Comparison of ENCODE assay signal across 29 cellular contexts in genomic region chr12:131855521-131856142, GRCh38. TPM values are rescaled to one million over a fixed set of nuclear protein-coding genes. Genes with fewer than 3 reads are reported as not detected.
A peak's percentile ranks its signal among the peaks of the same experiment; 100 is the strongest.
DNase-seq lines count a peak whose midpoint lies in the region; ATAC-seq, FAIRE-seq and TF ChIP-seq lines count a peak whose summit lies in the region.
"Had no signal": no experiment of that assay in that cellular context is flagged by ENCODE, and none has a peak within 500 bp of the region (broad histone marks: within the 10 kb centered on the region; RNA-seq: fewer than 3 reads in every experiment).

No MANE protein-coding gene starts in this region.

- H3K27ac ChIP-seq in H9 (ENCODE audit: insufficient read length, low read depth, low read length) (no peak overlapping the region), H1 (ENCODE audit: low read depth, low read length) (no peak overlapping the region), trophoblast cell (ENCODE audit: low read depth, low read length) (no peak overlapping the region), tibial nerve (no peak overlapping the region)
- H3K27ac ChIP-seq: esophagus squamous epithelium, KMS-11, SK-N-MC, thoracic aorta had no signal

- H2BK12ac ChIP-seq in H9 (ENCODE audit: insufficient read length, low read depth, low read length) = no peak overlapping the region
- peak overlapping the region; percentile 14; the same call in 1 of the 2 replicates for H2BK12ac ChIP-seq in H1 (ENCODE audit: low read depth, low read length)
- peak overlapping the region; percentile 46 for H2BK12ac ChIP-seq in trophoblast cell (ENCODE audit: low read length)

- CTCF ChIA-PET in H1 (lab: Charles Lee; ENCODE audit: partially characterized antibody) = interaction anchor here (0.9 kb wide), 1 partner anchor 28 kb away, joined by 4 read pairs; no protein-coding TSS in a partner anchor

- H3K9me3 Mint-ChIP-seq in H9 = peaks cover 0 to 4% of the 10 kb centered on the region in 2 experiments; a peak in 1 of 5 replicates
- H3K9me3 Mint-ChIP-seq: activated T-helper 2 cell treated with anti-CD3 and anti-CD28 coated beads, Interferon-gamma antibody, Interleukin-2, Interleukin-4, amounts not matched to agents 10 μg/mL and 5 μg/mL and 100 μg/mL, durations not matched to agents 14 hours and 24 hours and 36 hours; effector memory CD8-positive, alpha-beta T cell; memory B cell had no signal

- H3K4me1 Mint-ChIP-seq in H9 = peaks cover 18 to 24% of the 10 kb centered on the region in 2 experiments

- no peak overlapping the region for H2AFZ ChIP-seq in H9 (ENCODE audit: low read length)
- no peak overlapping the region for H2AFZ ChIP-seq in H1 (ENCODE audit: low read length)
- no peak overlapping the region for H2AFZ ChIP-seq in trophoblast cell (ENCODE audit: insufficient read depth, low read length, poor library complexity)

- no peak overlapping the region for H3K56ac ChIP-seq in H9 (ENCODE audit: insufficient read length, low read depth, low read length)
- no peak overlapping the region for H3K56ac ChIP-seq in H1 (replicated peaks; ENCODE audit: insufficient read length, low read depth, low read length)

- FAIRE-seq in H1 (lab: Jason Lieb, UNC) = no peak
- FAIRE-seq: A204.1 had no signal

- H3K4me3 ChIP-seq in H1 (ENCODE audit: extremely low read depth in 1 of 4, insufficient read depth in 2 of 4, low read depth in 3 of 4, low read length in 4 of 4) = no peak overlapping the region
- no peak overlapping the region for H3K4me3 ChIP-seq in trophoblast cell (ENCODE audit: low read depth, low read length)
- H3K4me3 ChIP-seq in tibial nerve = no peak overlapping the region
- H3K4me3 ChIP-seq: esophagus squamous epithelium, SK-N-MC, thoracic aorta had no signal

- H3K9me3 ChIP-seq in H9 (ENCODE audit: control insufficient read depth, low read depth, low read length) (no peaks in the 10 kb centered on the region), H1 (ENCODE audit: insufficient read depth in 2 of 2, low read depth in 1 of 2, low read length in 1 of 2) (no peaks in the 10 kb centered on the region), trophoblast cell (ENCODE audit: insufficient read depth, low read depth, low read length) (no peaks in the 10 kb centered on the region), tibial nerve (no peaks in the 10 kb centered on the region)
- H3K9me3 ChIP-seq: esophagus squamous epithelium, thoracic aorta had no signal

- no peaks in the 10 kb centered on the region for H3K27me3 ChIP-seq in H9 (ENCODE audit: insufficient read depth, low read length)
- no peaks in the 10 kb centered on the region; a peak in 1 of 7 replicates for H3K27me3 ChIP-seq in H1 (replicated peaks in 1 of 4; ENCODE audit: control insufficient read depth in 3 of 4, extremely low read depth in 1 of 4, insufficient read depth in 3 of 4, low read length in 3 of 4)
- no peaks in the 10 kb centered on the region for H3K27me3 ChIP-seq in trophoblast cell (ENCODE audit: insufficient read depth, low read length)
- peaks cover 0 to 17% of the 10 kb centered on the region in 2 donors for H3K27me3 ChIP-seq in tibial nerve

- H3K79me1 ChIP-seq in H9 (ENCODE audit: insufficient read depth, low read depth, low read length, poor library complexity, severe bottlenecking) (no peaks in the 10 kb centered on the region), H1 (ENCODE audit: low read depth, low read length) (no peaks in the 10 kb centered on the region), trophoblast cell (ENCODE audit: low read length) (peaks cover 3% of the 10 kb centered on the region)

- peaks cover 0 to 11% (median 0%) of the 10 kb centered on the region in 4 experiments; a peak in 1 of 8 replicates for H3K36me3 ChIP-seq in H1 (ENCODE audit: control insufficient read depth in 2 of 4, insufficient read depth in 4 of 4, low read length in 3 of 4)
- no peaks in the 10 kb centered on the region for H3K36me3 ChIP-seq in trophoblast cell (ENCODE audit: control insufficient read depth in 1 of 2, insufficient read depth in 2 of 2, low read length in 2 of 2)
- peaks cover 0 to 15% (median 0%) of the 10 kb centered on the region in 3 donors for H3K36me3 ChIP-seq in tibial nerve
- H3K36me3 ChIP-seq: esophagus squamous epithelium, thoracic aorta had no signal

- H3K79me2 ChIP-seq in H9 (ENCODE audit: insufficient read depth, low read length) (no peaks in the 10 kb centered on the region), H1 (ENCODE audit: control insufficient read depth in 1 of 2, insufficient read depth in 2 of 2, low read length in 2 of 2) (no peaks in the 10 kb centered on the region), trophoblast cell (ENCODE audit: control insufficient read depth, insufficient read depth, low read length, poor library complexity) (no peaks in the 10 kb centered on the region)

- H3K23ac ChIP-seq in H9 (ENCODE audit: insufficient read length, low read depth, low read length) = no peak overlapping the region
- H3K23ac ChIP-seq in H1 (ENCODE audit: insufficient read length) = no peak overlapping the region
- H3K23ac ChIP-seq in trophoblast cell (ENCODE audit: low read length) = no peak overlapping the region

- TF ChIP-seq POLR2A in H1 (IDR thresholded peaks at IDR 0.05; ENCODE audit: control extremely low read depth in 1 of 2, low read depth in 2 of 2, low read length in 2 of 2) = no peak; a peak in 1 of 3 replicates
- TF ChIP-seq POLR2A in tibial nerve (IDR thresholded peaks at IDR 0.05) = no peak

- H3K14ac ChIP-seq in H9 (ENCODE audit: insufficient read depth, low read length) (no peak overlapping the region), H1 (ENCODE audit: insufficient read length) (no peak overlapping the region), trophoblast cell (ENCODE audit: low read length) (no peak overlapping the region)

- H3K4me2 ChIP-seq in H9 (ENCODE audit: insufficient read depth, insufficient read length, low read length) (peak overlapping the region; percentile 20), H1 (ENCODE audit: insufficient read depth in 1 of 2, low read depth in 2 of 2, low read length in 2 of 2) (peak overlapping the region in 1 of 2 experiments; percentile 26; a peak in 1 of 4 replicates), trophoblast cell (ENCODE audit: low read length) (no peak overlapping the region)
- H3K4me2 ChIP-seq: KMS-11 had no signal

- peaks cover 11% of the 10 kb centered on the region for H3K27me3 Mint-ChIP-seq in H9 (ENCODE audit: low read depth)
- H3K27me3 Mint-ChIP-seq: activated naive CD8-positive, alpha-beta T cell had no signal

- H4K5ac ChIP-seq in H9 (ENCODE audit: insufficient read length, low read depth, low read length) (no peak overlapping the region), H1 (ENCODE audit: insufficient read length, low read depth, low read length) (no peak overlapping the region)

- POLR2A ChIA-PET in H1 (lab: Charles Lee; ENCODE audit: partially characterized antibody) = interaction anchor here (0.9 to 3.1 kb wide), 4 partner anchors 8 to 53 kb away, joined by 3 to 22 read pairs (median 3); no protein-coding TSS in a partner anchor

- no CpG with 5 or more reads among the region's 30 CpGs for WGBS in H9 (ENCODE audit: extremely low coverage, insufficient read length, low lambda C conversion rate)
- WGBS in H1 (ENCODE audit: extremely low coverage in 1 of 2, insufficient coverage in 1 of 2, insufficient read length in 1 of 2, insufficient replicate concordance in 2 of 2, low coverage in 1 of 2, low lambda C conversion rate in 2 of 2, missing lambda C conversion rate in 1 of 2), 2 experiments = 65% methylated on average over 29 of the region's 30 CpGs; no CpG with 5 or more reads in 1 of the 2 experiments
- WGBS in trophoblast cell (ENCODE audit: extremely low coverage, insufficient coverage, insufficient read length) = no CpG with 5 or more reads among the region's 30 CpGs
- WGBS in tibial nerve, 2 donors = 40 to 60% methylated on average over 8 to 21 of the region's 30 CpGs

- no peak for TF ChIP-seq RAD21 in H1 (IDR thresholded peaks at IDR 0.05 in 1 of 2, conservative IDR thresholded peaks at IDR 0.05 in 1 of 2; ENCODE audit: low read depth in 2 of 2, low read length in 2 of 2)

- ATAC-seq in HG02938 (IDR thresholded peaks at IDR 0.05; ENCODE audit: unreplicated experiment) = no peak
- ATAC-seq: effector memory CD8-positive, alpha-beta T cell; HCT116 had no signal

- H3K9ac ChIP-seq in H9 (ENCODE audit: extremely low read depth, insufficient read length, low read length) (no peak overlapping the region), H1 (replicated peaks in 1 of 4; ENCODE audit: extremely low read depth in 1 of 4, low read depth in 3 of 4, low read length in 3 of 4) (no peak overlapping the region), trophoblast cell (ENCODE audit: low read length) (no peak overlapping the region)
- H3K9ac ChIP-seq: KMS-11 had no signal

- no peak overlapping the region for H4K91ac ChIP-seq in H9 (ENCODE audit: insufficient read length, low read depth, low read length)
- no peak overlapping the region for H4K91ac ChIP-seq in H1 (replicated peaks; ENCODE audit: insufficient read length, low read length)
- H4K91ac ChIP-seq in trophoblast cell (ENCODE audit: low read depth, low read length) = peak overlapping the region; percentile 42

- no peaks in the 10 kb centered on the region for H3K23me2 ChIP-seq in H9 (ENCODE audit: insufficient read length, low read depth, low read length, poor library complexity, severe bottlenecking)
- no peaks in the 10 kb centered on the region; the same call in 1 of the 2 replicates for H3K23me2 ChIP-seq in H1 (ENCODE audit: low read depth, low read length)

- no peak overlapping the region for H2BK20ac ChIP-seq in H9 (ENCODE audit: low read depth, low read length, poor library complexity, severe bottlenecking)
- no peak overlapping the region for H2BK20ac ChIP-seq in H1 (ENCODE audit: low read length)

- H4K8ac ChIP-seq in H9 (replicated peaks; ENCODE audit: insufficient read length, low read depth, low read length) (no peak overlapping the region), H1 (ENCODE audit: extremely low read depth, insufficient read depth, low read length) (no peak overlapping the region), trophoblast cell (ENCODE audit: low read depth, low read length) (no peak overlapping the region)

- no peak for TF ChIP-seq EP300 in H1 (IDR thresholded peaks at IDR 0.05; ENCODE audit: borderline replicate concordance in 1 of 2, low read depth in 2 of 2, low read length in 2 of 2)
- no peak for TF ChIP-seq EP300 in tibial nerve (IDR thresholded peaks at IDR 0.05)

- H2BK120ac ChIP-seq in H9 (ENCODE audit: low read depth, low read length, poor library complexity, severe bottlenecking) (no peak overlapping the region), H1 (replicated peaks; ENCODE audit: low read depth, low read length) (no peak overlapping the region), trophoblast cell (ENCODE audit: insufficient read depth, low read length, poor library complexity) (no peak overlapping the region)

- H3K4me1 ChIP-seq in H9 (ENCODE audit: insufficient read depth, low read length) = no peaks in the 10 kb centered on the region
- peaks cover 0 to 11% (median 4%) of the 10 kb centered on the region in 4 experiments; a peak in 5 of 7 replicates for H3K4me1 ChIP-seq in H1 (replicated peaks in 1 of 4; ENCODE audit: control insufficient read depth in 3 of 4, insufficient read depth in 4 of 4, low read length in 3 of 4)
- peaks cover 1 to 2% of the 10 kb centered on the region in 2 experiments for H3K4me1 ChIP-seq in trophoblast cell (ENCODE audit: control insufficient read depth in 1 of 2, insufficient read depth in 2 of 2, low read length in 2 of 2)
- H3K4me1 ChIP-seq in tibial nerve = peaks cover 0 to 10% (median 0%) of the 10 kb centered on the region in 4 donors

- TF ChIP-seq CTCF in H9 (conservative IDR thresholded peaks at IDR 0.05) (no peak), H1 (IDR thresholded peaks at IDR 0.05; ENCODE audit: control extremely low read depth in 1 of 3, insufficient read depth in 1 of 3, low read depth in 1 of 3, low read length in 3 of 3) (no peak), tibial nerve (IDR thresholded peaks at IDR 0.05) (no peak)

- peak in 2 of 3 experiments; percentile 22 to 49 for DNase-seq in NCI-H1417 (lab: John Stamatoyannopoulos, UW)
- DNase-seq in NCI-H1417 treated with DMSO at 0.1 percent for 48 hours (lab: John Stamatoyannopoulos, UW) = no peak
- DNase-seq in H9 = peak; percentile 59
- no peak for DNase-seq in H1 (ENCODE audit: low read depth in 1 of 2, low spot score in 2 of 2)
- DNase-seq in trophoblast cell = no peak
- DNase-seq in tibial nerve (ENCODE audit: low spot score in 2 of 2) = no peak
- DNase-seq in cortex of kidney (lab: John Stamatoyannopoulos, UW) = no peak
- DNase-seq: activated CD4-positive, alpha-beta T cell treated with anti-CD3 and anti-CD28 coated beads, Interleukin-2, amount 50 U/mL, for 4 hours; activated CD8-positive, alpha-beta memory T cell treated with anti-CD3 and anti-CD28 coated beads, Interleukin-2, amount 50 U/mL, for 4 hours; cerebellar nuclear complex; COR-L47; effector memory CD8-positive, alpha-beta T cell; esophagus squamous epithelium; NCI-H2029 treated with DMSO at 0.1 percent for 48 hours; NCI-H510A; retina; stimulated activated CD4-positive, alpha-beta T cell treated with anti-CD3 and anti-CD28 coated beads, Interleukin-4, amount 100 ng/mL, for 1 hour; stimulated activated naive CD4-positive, alpha-beta T cell treated with Interleukin-2 at 50 U/mL for 16 hours had no signal

- H3K36me3 Mint-ChIP-seq in H9 (ENCODE audit: insufficient read depth in 1 of 3, low read depth in 3 of 3) = peaks cover 0 to 7% (median 0%) of the 10 kb centered on the region in 3 experiments; a peak in 2 of 7 replicates
- H3K36me3 Mint-ChIP-seq: activated naive CD8-positive, alpha-beta T cell; memory B cell had no signal

- H4K20me1 ChIP-seq in H9 (ENCODE audit: control insufficient read depth, insufficient read depth, insufficient read length) = no peaks in the 10 kb centered on the region
- peaks cover 0 to 1% of the 10 kb centered on the region in 2 experiments for H4K20me1 ChIP-seq in H1 (replicated peaks in 1 of 2; ENCODE audit: control insufficient read depth in 1 of 2, insufficient read depth in 2 of 2, low read length in 2 of 2)

- no peak overlapping the region for H2BK5ac ChIP-seq in H9 (ENCODE audit: insufficient read length, low read length)
- H2BK5ac ChIP-seq in H1 (ENCODE audit: low read depth, low read length) = 0 out of 2 replicates have a peak overlapping the region, but pooled peaks have one; percentile 21
- no peak overlapping the region for H2BK5ac ChIP-seq in trophoblast cell (ENCODE audit: low read depth, low read length, poor library complexity)

- H4K12ac ChIP-seq in trophoblast cell (ENCODE audit: low read depth, low read length) = no peak overlapping the region

- H3K4ac ChIP-seq in H9 (ENCODE audit: low read depth, low read length) (no peak overlapping the region), H1 (replicated peaks; ENCODE audit: insufficient read length, low read depth, low read length) (no peak overlapping the region), trophoblast cell (ENCODE audit: low read depth, low read length) (no peak overlapping the region)

- no peak overlapping the region for H2BK15ac ChIP-seq in H9 (ENCODE audit: low read depth, low read length)
- H2BK15ac ChIP-seq in H1 (ENCODE audit: low read length) = no peak overlapping the region; the same call in 1 of the 2 replicates

- H3T11ph ChIP-seq in H9 (ENCODE audit: low read length) = no peak overlapping the region

- H3K18ac ChIP-seq in H9 (ENCODE audit: insufficient read length, low read depth, low read length) = no peak overlapping the region
- no peak overlapping the region; the same call in 1 of the 2 replicates for H3K18ac ChIP-seq in H1 (ENCODE audit: extremely low read depth, low read length)
- no peak overlapping the region for H3K18ac ChIP-seq in trophoblast cell (ENCODE audit: low read length)

- H3K4me3 Mint-ChIP-seq in H9 = 0 out of 5 replicates have a peak overlapping the region, but pooled peaks of 1 of the 2 experiments have one; percentile 4
- H3K4me3 Mint-ChIP-seq: activated naive CD8-positive, alpha-beta T cell; B cell; effector memory CD8-positive, alpha-beta T cell; memory B cell had no signal

- no peak overlapping the region for H2AK5ac ChIP-seq in H9 (ENCODE audit: insufficient read length, low read length)
- H2AK5ac ChIP-seq in H1 (ENCODE audit: low read depth, low read length) = peak overlapping the region; percentile 3; the same call in 1 of the 2 replicates
- H2AK5ac ChIP-seq in trophoblast cell (ENCODE audit: low read length) = peak overlapping the region; percentile 35

- no peak overlapping the region for H3K27ac Mint-ChIP-seq in H9
- H3K27ac Mint-ChIP-seq: activated naive CD8-positive, alpha-beta T cell; activated T-helper 2 cell treated with anti-CD3 and anti-CD28 coated beads, Interferon-gamma antibody, Interleukin-2, Interleukin-4, amounts not matched to agents 10 μg/mL and 5 μg/mL and 100 μg/mL, durations not matched to agents 14 hours and 24 hours and 36 hours; B cell; effector memory CD8-positive, alpha-beta T cell; memory B cell had no signal

RNA-seq across cellular contexts. Expression of gene MMP17, which starts 27.4 kb away (rescaled TPM):
- 14.8 and 16.0 TPM in 2 replicates for total RNA-seq in H9 (2021)
- 34.4 and 41.3 TPM in 2 replicates for total RNA-seq in H1 (2021; fragmentation: NEBNext Ultra II Directional; extraction: Animal tissue kit (Norgen Biotek cat#: 25700))
- polyA plus RNA-seq in H1 (2011; rRNA removed) = 53.8 and 55.7 TPM in 2 replicates
- 44.7 TPM for polyA plus RNA-seq in H1 (2011; cell fraction: cytosol; rRNA removed)
- 141 TPM for polyA plus RNA-seq in H1 (2011; cell fraction: nucleus; rRNA removed)
- polyA plus RNA-seq in H1 (2012, experiment 1 of 2) = 22.5 to 51.9 TPM (median 46.7 TPM) in 4 replicates
- 23.0 TPM for polyA plus RNA-seq in H1 (2012, experiment 2 of 2)
- polyA plus RNA-seq in H1 (2013, experiment 1 of 2) = 35.2 TPM
- 33.5 TPM for polyA plus RNA-seq in H1 (2013, experiment 2 of 2)
- 17.4 and 19.1 TPM in 2 replicates for polyA minus RNA-seq in H1 (2011; rRNA and poly(A)+ RNA removed)
- 24.2 TPM for polyA minus RNA-seq in H1 (2011; cell fraction: cytosol; rRNA and poly(A)+ RNA removed)
- 47.2 TPM for polyA minus RNA-seq in H1 (2011; cell fraction: nucleus; rRNA and poly(A)+ RNA removed)
- polyA plus RNA-seq in trophoblast cell (2013) = 12.7 and 12.8 TPM in 2 replicates
- total RNA-seq in tibial nerve = 10 to 100 TPM; 10.9 to 65.3 (median 32.6) TPM
- total RNA-seq: T-helper 2 cell treated with Interferon-gamma antibody and Interleukin-4, amounts not matched to agents 100 ng/mL and 5 ng/mL, for 36 hours had no signal

RNA-seq across cellular contexts. Expression of gene ULK1, which starts 38.8 kb away (rescaled TPM):
- total RNA-seq in H9 (2021) = 52.7 and 57.2 TPM in 2 replicates
- total RNA-seq in H1 (2021; fragmentation: NEBNext Ultra II Directional; extraction: Animal tissue kit (Norgen Biotek cat#: 25700)) = 44.1 and 48.5 TPM in 2 replicates
- 13.0 and 26.4 TPM in 2 replicates for polyA plus RNA-seq in H1 (2011; rRNA removed)
- polyA plus RNA-seq in H1 (2011; cell fraction: cytosol; rRNA removed) = 11.9 TPM
- polyA plus RNA-seq in H1 (2011; cell fraction: nucleus; rRNA removed) = 127 TPM
- polyA plus RNA-seq in H1 (2012, experiment 1 of 2) = 26.7 to 43.8 TPM (median 39.0 TPM) in 4 replicates
- polyA plus RNA-seq in H1 (2012, experiment 2 of 2) = 26.9 TPM
- polyA plus RNA-seq in H1 (2013, experiment 1 of 2) = 23.4 TPM
- 23.0 TPM for polyA plus RNA-seq in H1 (2013, experiment 2 of 2)
- 12.9 and 16.5 TPM in 2 replicates for polyA minus RNA-seq in H1 (2011; rRNA and poly(A)+ RNA removed)
- polyA minus RNA-seq in H1 (2011; cell fraction: cytosol; rRNA and poly(A)+ RNA removed) = 29.4 TPM
- 42.7 TPM for polyA minus RNA-seq in H1 (2011; cell fraction: nucleus; rRNA and poly(A)+ RNA removed)
- 74.0 and 74.9 TPM in 2 replicates for polyA plus RNA-seq in trophoblast cell (2013)
- 10 to 100 TPM; 19.9 to 52.2 (median 38.0) TPM for total RNA-seq in tibial nerve

Comparison
In these comparisons a context has a peak if more than half of its experiments do, and no peak if none do; other contexts are left out.
1. DNase-seq: peak in NCI-H1417 (2 of 3) and H9 (single experiment); none in NCI-H1417 treated with DMSO at 0.1 percent for 48 hours (single experiment), H1 (0 of 2), trophoblast cell (0 of 2), tibial nerve (0 of 2) and cortex of kidney (single experiment).